13 cellular contexts compared by ENCODE assay signal in the genomic region with DNA sequence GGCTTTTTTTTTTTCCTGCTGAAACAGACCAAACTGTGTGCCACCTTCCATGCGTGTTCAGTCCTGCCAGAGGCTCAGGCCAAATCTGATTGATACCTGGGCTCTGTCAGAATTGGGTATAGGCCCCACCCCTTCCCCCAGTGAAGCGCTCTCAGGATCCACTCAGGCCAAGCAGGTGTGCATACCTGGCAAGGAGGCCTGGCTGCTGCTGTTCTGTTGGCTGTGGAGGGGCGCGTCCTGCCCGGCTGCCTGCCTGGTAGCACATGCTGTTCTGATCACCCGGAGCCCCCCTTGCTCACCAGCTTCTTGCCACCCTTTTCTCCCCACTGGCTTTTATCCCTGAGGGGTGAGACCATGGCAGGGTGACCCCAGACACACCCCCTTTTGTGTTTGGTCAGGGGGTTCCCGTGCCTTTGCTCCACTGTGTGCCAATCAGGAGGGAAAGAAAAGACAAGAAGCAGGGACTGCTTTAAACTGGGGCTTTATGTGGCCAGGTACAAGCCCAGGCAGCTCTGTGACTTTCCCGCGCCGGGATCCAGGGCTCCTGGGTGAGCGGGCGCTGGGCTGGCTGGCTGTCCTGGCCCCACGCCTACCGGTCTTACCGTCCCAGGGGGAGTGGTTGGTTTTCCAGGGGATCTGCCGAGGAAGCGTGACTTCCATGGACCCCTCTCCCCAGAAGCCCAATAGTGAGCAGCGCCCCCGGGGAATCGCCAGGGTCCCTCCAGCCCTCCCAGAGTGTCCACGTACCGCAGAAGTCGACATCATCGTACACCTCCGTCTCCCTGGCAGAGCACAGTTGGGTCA. TPM values are rescaled to one million over a fixed set of nuclear protein-coding genes. Genes with fewer than 3 reads are reported as not detected.
DNase-seq lines count a peak whose midpoint lies in the region; ATAC-seq, FAIRE-seq and TF ChIP-seq lines count a peak whose summit lies in the region.
"Had no signal": no experiment of that assay in that cellular context is flagged by ENCODE, and none has a peak within 500 bp of the region (broad histone marks: within the 10 kb centered on the region; RNA-seq: fewer than 3 reads in every experiment).

No MANE protein-coding gene starts in this region.

- H3K27me3 ChIP-seq in HUES48 (ENCODE audit: control insufficient read depth, insufficient read depth, low read length): no peaks in the 10 kb centered on the region
- no peaks in the 10 kb centered on the region for H3K27me3 ChIP-seq in GM12878 (replicated peaks in 1 of 2; ENCODE audit: control insufficient read depth in 2 of 2, insufficient read depth in 2 of 2, low read length in 1 of 2)
- no peaks in the 10 kb centered on the region for H3K27me3 ChIP-seq in hepatocyte

- no peak overlapping the region for H3K4me2 ChIP-seq in GM12878 (ENCODE audit: control insufficient read depth, insufficient read depth)
- H3K4me2 ChIP-seq in hepatocyte: no peak overlapping the region

- no peaks in the 10 kb centered on the region for H3K27me3 Mint-ChIP-seq in naive B cell
- H3K27me3 Mint-ChIP-seq: CD8-positive, alpha-beta memory T cell had no signal

- H3K9ac ChIP-seq in HUES48 (ENCODE audit: low read depth, low read length) (no peak overlapping the region), GM12878 (ENCODE audit: control insufficient read depth, insufficient read depth, low read length) (no peak overlapping the region)

- POLR2A ChIA-PET in GM12878 (lab: Charles Lee): no interaction called here

- CTCF ChIA-PET in GM12878 (lab: Yijun Ruan, JAX): no interaction called here

- H3K4me1 ChIP-seq in HUES48 (ENCODE audit: control insufficient read depth, insufficient read depth, low read length): no peaks in the 10 kb centered on the region
- peaks cover 7% of the 10 kb centered on the region for H3K4me1 ChIP-seq in GM12878 (ENCODE audit: control insufficient read depth, insufficient read depth, low read length)
- H3K4me1 ChIP-seq in hepatocyte (ENCODE audit: insufficient read depth): no peaks in the 10 kb centered on the region

- TF ChIP-seq EP300 in GM12878 (IDR thresholded peaks at IDR 0.05; ENCODE audit: borderline replicate concordance in 1 of 2, control insufficient read depth in 1 of 2, low read depth in 2 of 2, low read length in 2 of 2): no peak

- no peak for FAIRE-seq in GM12878 (lab: Jason Lieb, UNC)

- H3K4me3 Mint-ChIP-seq in naive B cell: no peak overlapping the region

- H3K27ac ChIP-seq in HUES48 (ENCODE audit: low read depth, low read length): peak overlapping the region; percentile 1
- H3K27ac ChIP-seq in GM12878 (ENCODE audit: control insufficient read depth, insufficient read depth): no peak overlapping the region
- no peak overlapping the region for H3K27ac ChIP-seq in hepatocyte

- H3K79me2 ChIP-seq in GM12878 (ENCODE audit: control insufficient read depth, insufficient read depth, low read length) (no peaks in the 10 kb centered on the region), hepatocyte (peaks cover 4% of the 10 kb centered on the region)

- H2AFZ ChIP-seq in GM12878 (ENCODE audit: control insufficient read depth, low read depth, low read length): no peak overlapping the region
- H2AFZ ChIP-seq in hepatocyte: no peak overlapping the region

- 92% methylated on average over 25 of the region's 25 CpGs for WGBS in GM12878 (ENCODE audit: insufficient coverage, insufficient replicate concordance, low lambda C conversion rate, missing lambda C conversion rate)
- 91% methylated on average over 14 of the region's 25 CpGs for WGBS in hepatocyte (ENCODE audit: low lambda C conversion rate, missing lambda C conversion rate)

- H3K9me3 ChIP-seq in HUES48 (ENCODE audit: control insufficient read depth, insufficient read depth, low read length): no peaks in the 10 kb centered on the region
- H3K9me3 ChIP-seq in GM12878 (replicated peaks; ENCODE audit: control insufficient read depth, insufficient read depth, low read length): no peaks in the 10 kb centered on the region
- H3K9me3 ChIP-seq in hepatocyte (ENCODE audit: low read depth): no peaks in the 10 kb centered on the region

- no peaks in the 10 kb centered on the region for H3K9me2 ChIP-seq in hepatocyte (replicated peaks; ENCODE audit: insufficient read depth)

- H3K27ac Mint-ChIP-seq in naive B cell: peak overlapping the region in 4 of 6 donors; percentile 29 to 84 (median 46)

- peaks cover 10 to 19% of the 10 kb centered on the region in 2 donors for H3K36me3 Mint-ChIP-seq in naive B cell

- TF ChIP-seq RAD21 in GM12878 (IDR thresholded peaks at IDR 0.05; ENCODE audit: insufficient read depth, low read depth, low read length): no peak

- H3K4me1 Mint-ChIP-seq in naive B cell: peaks cover 18 to 31% (median 21%) of the 10 kb centered on the region in 3 donors

- H4K20me1 ChIP-seq in GM12878 (ENCODE audit: control insufficient read depth, insufficient read depth): no peaks in the 10 kb centered on the region; the same call in 1 of the 2 replicates
- H4K20me1 ChIP-seq in hepatocyte (ENCODE audit: insufficient read depth, poor library complexity, severe bottlenecking): peaks cover 17% of the 10 kb centered on the region

- DNase-seq in DMS79 (lab: John Stamatoyannopoulos, UW) (peak; percentile 65), GM12878 (ENCODE audit: low read depth, low spot score) (no peak), naive B cell (no peak), pons (ENCODE audit: low spot score) (no peak), LoVo (ENCODE audit: low spot score) (no peak), hepatocyte (ENCODE audit: low spot score) (no peak), activated gamma-delta T cell (lab: John Stamatoyannopoulos, UW) (no peak)
- DNase-seq: CD8-positive, alpha-beta memory T cell; islet precursor cell; NCI-H524; nucleus accumbens had no signal

- no TSS peak for BruUV-seq in GM12878 (replicated peaks; lab: Mats Ljungman, UMichigan)

- no peaks in the 10 kb centered on the region for H3K9me3 Mint-ChIP-seq in naive B cell
- H3K9me3 Mint-ChIP-seq: activated T-helper 2 cell treated with anti-CD3 and anti-CD28 coated beads, Interferon-gamma antibody, Interleukin-2, Interleukin-4, amounts not matched to agents 10 μg/mL and 5 μg/mL and 100 μg/mL, durations not matched to agents 14 hours and 24 hours and 36 hours; CD8-positive, alpha-beta memory T cell had no signal

- RAD21 ChIA-PET in GM12878 (lab: Charles Lee; ENCODE audit: unreplicated experiment): no interaction called here

- SMC1A ChIA-PET in GM12878 (lab: Charles Lee; ENCODE audit: uncharacterized antibody, unreplicated experiment): no interaction called here

- H3K36me3 ChIP-seq in HUES48 (ENCODE audit: control insufficient read depth, insufficient read depth, low read length) (peaks cover 44% of the 10 kb centered on the region), GM12878 (ENCODE audit: control insufficient read depth in 2 of 2, insufficient read depth in 2 of 2, low read length in 1 of 2) (peaks cover 32 to 38% of the 10 kb centered on the region in 2 experiments), hepatocyte (replicated peaks; ENCODE audit: insufficient read depth, low read depth) (no peaks in the 10 kb centered on the region)

- peak; percentile 37 for ATAC-seq in GM12878
- peak in 1 of 2 donors; percentile 9 for ATAC-seq in naive B cell (ENCODE audit: low read depth in 2 of 2)

- H3K4me3 ChIP-seq in HUES48 (ENCODE audit: low read depth, low read length): no peak overlapping the region
- no peak overlapping the region for H3K4me3 ChIP-seq in GM12878
- H3K4me3 ChIP-seq in hepatocyte: no peak overlapping the region

- in situ Hi-C loops in GM12878 (cut with MboI): no loop called here

- intact Hi-C loops in GM12878 (cut with micrococcal nuclease; ENCODE audit: unreplicated experiment): no loop called here

- peak; percentile 67 for TF ChIP-seq POLR2A in GM12878 (IDR thresholded peaks at IDR 0.05; ENCODE audit: low read depth, low read length)

- no peak for TF ChIP-seq CTCF in GM12878 (IDR thresholded peaks at IDR 0.05 in 2 of 3, conservative IDR thresholded peaks at IDR 0.05 in 1 of 3; ENCODE audit: control insufficient read depth in 2 of 3, extremely low read depth in 1 of 3, insufficient read depth in 1 of 3, low read depth in 3 of 3, low read length in 3 of 3)
- TF ChIP-seq CTCF in hepatocyte (IDR thresholded peaks at IDR 0.05; ENCODE audit: poor library complexity): no peak

RNA-seq across cellular contexts. Expression of a gene that starts 12.6 kb away (rescaled TPM):
- total RNA-seq in GM12878 (2013; cell fraction: nucleolus; rRNA removed): 1.1 and 1.6 TPM in 2 replicates
- total RNA-seq in GM12878 (2014; rRNA removed): not detected in 2 replicates
- total RNA-seq in GM12878 (2014; rRNA removed; fragmentation: Illumina TruSeq; extraction: Trizol): not detected in 2 replicates
- total RNA-seq in GM12878 (2021): 0.08 TPM in 1 of 2 replicates, not detected in the other
- polyA plus RNA-seq in GM12878 (2011; ENCODE audit: low read depth): not detected
- polyA plus RNA-seq in GM12878 (2011; rRNA removed): not detected in 2 replicates
- not detected in 2 replicates for polyA plus RNA-seq in GM12878 (2011; cell fraction: cytosol; rRNA removed)
- 0.18 and 0.30 TPM in 2 replicates for polyA plus RNA-seq in GM12878 (2011; cell fraction: nucleus; rRNA removed)
- polyA plus RNA-seq in GM12878 (2012): 0.10 and 0.24 TPM in 2 replicates
- polyA plus RNA-seq in GM12878 (2014; fragmentation: Illumina TruSeq; extraction: Trizol): 0.03 TPM in 1 of 2 replicates, not detected in the other
- not detected for polyA plus RNA-seq in GM12878 (2014; fragmentation: Nextera tagmentation; extraction: Ambion mirVana)
- polyA plus RNA-seq in GM12878 (2014; rRNA removed): 0.08 and 0.49 TPM in 2 replicates
- polyA plus RNA-seq in GM12878 (2016; fragmentation: Nextera tagmentation; extraction: Ambion mirVana): not detected
- polyA minus RNA-seq in GM12878 (2011; rRNA and poly(A)+ RNA removed): not detected in 2 replicates
- polyA minus RNA-seq in GM12878 (2011; cell fraction: cytosol; rRNA and poly(A)+ RNA removed): not detected in 2 replicates
- polyA minus RNA-seq in GM12878 (2011; cell fraction: nucleus; rRNA and poly(A)+ RNA removed): not detected in 2 replicates
- polyA plus RNA-seq in naive B cell (ENCODE audit: low read depth in 6 of 6): under 1 TPM in 2 of 6 donors, not detected in 4; 0.26 to 0.27 TPM
- total RNA-seq in hepatocyte: 0.44 and 0.73 TPM in 2 replicates
- polyA plus RNA-seq in hepatocyte: 0.48 and 0.91 TPM in 2 replicates

RNA-seq across cellular contexts. Expression of a gene that starts 24.2 kb away (rescaled TPM):
- total RNA-seq in GM12878 (2013; cell fraction: nucleolus; rRNA removed): 8.0 and 13.6 TPM in 2 replicates
- total RNA-seq in GM12878 (2014; rRNA removed) (4.4 and 5.3 TPM in 2 replicates), GM12878 (2014; rRNA removed; fragmentation: Illumina TruSeq; extraction: Trizol) (0.45 and 0.92 TPM in 2 replicates), GM12878 (2021) (23.7 and 26.4 TPM in 2 replicates), hepatocyte (3.8 and 5.7 TPM in 2 replicates)
- polyA plus RNA-seq in GM12878 (2011; ENCODE audit: low read depth): 5.8 TPM
- polyA plus RNA-seq in GM12878 (2011; rRNA removed) (0.26 and 1.9 TPM in 2 replicates), GM12878 (2014; fragmentation: Illumina TruSeq; extraction: Trizol) (0.94 TPM in 1 of 2 replicates, not detected in the other), GM12878 (2014; fragmentation: Nextera tagmentation; extraction: Ambion mirVana) (under 1 TPM in 1 of 2 experiments, not detected in 1; 0.16 TPM), GM12878 (2014; rRNA removed) (12.5 and 24.5 TPM in 2 replicates), GM12878 (2016; fragmentation: Nextera tagmentation; extraction: Ambion mirVana) (10 to 100 TPM in 1 of 2 experiments, 1 to 10 TPM in 1; 5.7 to 12.1 TPM), naive B cell (ENCODE audit: low read depth in 6 of 6) (10 to 100 TPM in 4 of 6 donors, 1 to 10 TPM in 2; 7.4 to 25.5 (median 11.7) TPM), hepatocyte (54.2 and 54.3 TPM in 2 replicates)
- polyA plus RNA-seq in GM12878 (2011; cell fraction: cytosol; rRNA removed): 3.2 and 3.9 TPM in 2 replicates
- polyA plus RNA-seq in GM12878 (2011; cell fraction: nucleus; rRNA removed): 17.8 and 22.8 TPM in 2 replicates
- polyA plus RNA-seq in GM12878 (2012): 15.5 and 15.9 TPM in 2 replicates
- polyA minus RNA-seq in GM12878 (2011; rRNA and poly(A)+ RNA removed): 0.80 and 3.5 TPM in 2 replicates
- 5.8 and 9.2 TPM in 2 replicates for polyA minus RNA-seq in GM12878 (2011; cell fraction: cytosol; rRNA and poly(A)+ RNA removed)
- 3.1 and 6.0 TPM in 2 replicates for polyA minus RNA-seq in GM12878 (2011; cell fraction: nucleus; rRNA and poly(A)+ RNA removed)

RNA-seq across cellular contexts. Expression of a gene that starts 45.0 kb away (rescaled TPM):
- total RNA-seq in GM12878 (2013; cell fraction: nucleolus; rRNA removed): 182 and 185 TPM in 2 replicates
- total RNA-seq in GM12878 (2014; rRNA removed) (127 and 175 TPM in 2 replicates), GM12878 (2014; rRNA removed; fragmentation: Illumina TruSeq; extraction: Trizol) (146 and 155 TPM in 2 replicates), GM12878 (2021) (314 and 339 TPM in 2 replicates), hepatocyte (64.7 and 69.3 TPM in 2 replicates)
- polyA plus RNA-seq in GM12878 (2011; ENCODE audit: low read depth): 138 TPM
- polyA plus RNA-seq in GM12878 (2011; rRNA removed) (131 and 134 TPM in 2 replicates), GM12878 (2014; fragmentation: Illumina TruSeq; extraction: Trizol) (233 and 245 TPM in 2 replicates), GM12878 (2014; fragmentation: Nextera tagmentation; extraction: Ambion mirVana) (10 to 100 TPM; 14.3 to 35.9 TPM), GM12878 (2014; rRNA removed) (220 and 260 TPM in 2 replicates), GM12878 (2016; fragmentation: Nextera tagmentation; extraction: Ambion mirVana) (100 to 1,000 TPM; 374 to 415 TPM), naive B cell (ENCODE audit: low read depth in 6 of 6) (100 to 1,000 TPM; 185 to 283 (median 210) TPM), hepatocyte (159 and 161 TPM in 2 replicates)
- polyA plus RNA-seq in GM12878 (2011; cell fraction: cytosol; rRNA removed): 149 and 253 TPM in 2 replicates
- polyA plus RNA-seq in GM12878 (2011; cell fraction: nucleus; rRNA removed): 161 and 230 TPM in 2 replicates
- polyA plus RNA-seq in GM12878 (2012): 155 and 193 TPM in 2 replicates
- 98.7 and 117 TPM in 2 replicates for polyA minus RNA-seq in GM12878 (2011; rRNA and poly(A)+ RNA removed)
- polyA minus RNA-seq in GM12878 (2011; cell fraction: cytosol; rRNA and poly(A)+ RNA removed): 77.2 and 93.8 TPM in 2 replicates
- 66.1 and 115 TPM in 2 replicates for polyA minus RNA-seq in GM12878 (2011; cell fraction: nucleus; rRNA and poly(A)+ RNA removed)
